Comparison of ENCODE assay signal across 8 cellular contexts in the genomic region with DNA sequence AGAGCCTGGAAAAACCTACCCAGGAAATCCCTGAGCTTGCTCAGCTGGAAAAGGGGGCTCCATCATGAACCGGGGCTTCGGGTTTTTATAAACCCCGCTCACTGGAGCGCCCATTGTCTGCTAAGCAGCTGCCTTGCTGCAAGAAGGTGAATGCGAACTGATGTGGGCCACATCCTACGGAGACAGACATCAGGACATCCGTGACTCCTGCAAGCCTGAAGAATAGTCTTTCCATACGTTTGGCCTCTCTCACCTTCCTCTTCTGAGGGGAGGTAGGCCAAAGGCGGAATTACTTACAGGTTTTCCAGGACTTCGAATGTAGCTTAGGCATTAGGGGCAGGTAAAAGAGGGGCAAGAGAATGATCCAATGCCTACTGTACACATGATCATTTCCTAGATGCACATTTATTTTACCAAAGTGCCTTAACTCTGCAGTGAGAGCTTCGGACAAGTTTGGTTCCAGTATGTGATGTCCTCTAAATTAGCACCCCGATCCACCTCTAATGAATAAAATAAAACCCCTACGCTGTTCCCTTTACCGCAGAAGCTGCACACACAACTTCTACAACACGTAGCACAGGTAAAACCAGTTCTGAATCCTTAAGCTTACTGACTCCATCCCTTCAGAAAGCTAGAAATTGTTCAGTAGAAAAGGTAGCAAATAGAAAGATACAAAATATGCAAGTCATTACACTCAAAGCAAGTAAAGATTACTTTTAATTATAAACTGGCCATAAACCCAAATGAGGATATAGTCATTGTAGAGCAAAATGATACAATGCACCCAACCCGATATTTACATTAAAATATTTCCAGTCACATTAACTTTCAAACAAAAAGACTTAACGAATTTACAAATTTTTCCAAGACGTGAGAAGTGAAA. TPM values are rescaled to one million over a fixed set of nuclear protein-coding genes. Genes with fewer than 3 reads are reported as not detected.
A peak's percentile ranks its signal among the peaks of the same experiment; 100 is the strongest.
DNase-seq lines count a peak whose midpoint lies in the region; ATAC-seq and TF ChIP-seq lines count a peak whose summit lies in the region.

No MANE protein-coding gene starts in this region.

- TF ChIP-seq CTCF in HCT116 (IDR thresholded peaks at IDR 0.05 in 2 of 3, conservative IDR thresholded peaks at IDR 0.05 in 1 of 3; ENCODE audit: borderline replicate concordance in 1 of 3, insufficient read depth in 1 of 3, low read depth in 2 of 3, low read length in 2 of 3) (no peak), RWPE2 (IDR thresholded peaks at IDR 0.05; ENCODE audit: poor library complexity, severe bottlenecking) (no peak), fibroblast of lung (conservative IDR thresholded peaks at IDR 0.05 in 1 of 2, IDR thresholded peaks at IDR 0.05 in 1 of 2; ENCODE audit: low read depth in 1 of 2, low read length in 2 of 2) (no peak)

- H3K27me3 ChIP-seq in HCT116 (ENCODE audit: insufficient read depth, low read length) (no peaks in the 10 kb centered on the region; the same call in 1 of the 2 replicates), RWPE2 (ENCODE audit: insufficient read depth, poor library complexity, severe bottlenecking) (no peaks in the 10 kb centered on the region), fibroblast of lung (ENCODE audit: control insufficient read depth, insufficient read depth, low read length) (no peaks in the 10 kb centered on the region), rectal smooth muscle tissue (ENCODE audit: control insufficient read depth, insufficient read depth, low read length) (no peaks in the 10 kb centered on the region)

- H3K9me3 ChIP-seq in HCT116 (ENCODE audit: control insufficient read depth in 1 of 2, insufficient read depth in 1 of 2, low read depth in 1 of 2, low read length in 2 of 2) (no peaks in the 10 kb centered on the region), RWPE2 (ENCODE audit: severe bottlenecking) (no peaks in the 10 kb centered on the region), fibroblast of lung (ENCODE audit: control insufficient read depth, insufficient read depth, low read depth, low read length) (no peaks in the 10 kb centered on the region)

- H2AFZ ChIP-seq in HCT116 (ENCODE audit: low read depth, low read length, poor library complexity, severe bottlenecking) (peak overlapping the region; percentile 81), fibroblast of lung (ENCODE audit: low read length) (peak overlapping the region; percentile 37)

- no peak for TF ChIP-seq POLR2A in HCT116 (IDR thresholded peaks at IDR 0.05; ENCODE audit: borderline replicate concordance, extremely low read depth, insufficient read depth, insufficient read length)

- CTCF ChIA-PET in HCT116 (lab: Charles Lee): interaction anchor here (0.6 to 5.6 kb wide), 11 partner anchors 26 to 197 kb away, joined by 3 to 95 read pairs (median 4); a partner anchor contains a TSS

- peaks cover 11 to 21% of the 10 kb centered on the region in 2 experiments for H3K4me1 ChIP-seq in HCT116 (ENCODE audit: control insufficient read depth in 1 of 2, insufficient read depth in 2 of 2, low read length in 2 of 2)
- H3K4me1 ChIP-seq in RWPE2 (ENCODE audit: insufficient read depth, poor library complexity, severe bottlenecking): peaks cover 6% of the 10 kb centered on the region
- H3K4me1 ChIP-seq in fibroblast of lung (ENCODE audit: control insufficient read depth, extremely low read depth, insufficient read depth, low read length): peaks cover 6% of the 10 kb centered on the region
- peaks cover 13% of the 10 kb centered on the region for H3K4me1 ChIP-seq in rectal smooth muscle tissue (ENCODE audit: control insufficient read depth, insufficient read depth, low read length)

- H4K20me1 ChIP-seq in HCT116 (ENCODE audit: insufficient read depth) (no peaks in the 10 kb centered on the region), fibroblast of lung (ENCODE audit: control insufficient read depth, extremely low read depth, insufficient read depth, low read length) (no peaks in the 10 kb centered on the region)

- POLR2A ChIA-PET in HCT116 (lab: Charles Lee): interaction anchor here (1.2 to 1.8 kb wide), 2 partner anchors 28 to 121 kb away, joined by 3 to 4 read pairs; a partner anchor contains a TSS

- BruUV-seq in HCT116 (replicated peaks; lab: Mats Ljungman, UMichigan): no TSS peak

- H3K9me2 ChIP-seq in HCT116 (ENCODE audit: insufficient read depth): no peaks in the 10 kb centered on the region

- H3K4me3 ChIP-seq in HCT116 (replicated peaks in 1 of 2; ENCODE audit: low read depth in 1 of 2, low read length in 2 of 2) (peak overlapping the region; percentile 45 to 62), RWPE2 (ENCODE audit: severe bottlenecking) (peak overlapping the region; percentile 95), fibroblast of lung (replicated peaks in 1 of 4; ENCODE audit: control extremely low read depth in 1 of 4, insufficient read depth in 1 of 4, low read depth in 3 of 4, low read length in 4 of 4) (peak overlapping the region; percentile 55 to 67 (median 61)), rectal smooth muscle tissue (ENCODE audit: low read length) (peak overlapping the region; percentile 69)

- H3K27ac ChIP-seq in HCT116 (ENCODE audit: low read depth, low read length): no peak overlapping the region
- no peak overlapping the region for H3K27ac ChIP-seq in RWPE2 (ENCODE audit: poor library complexity, severe bottlenecking)
- no peak overlapping the region for H3K27ac ChIP-seq in fibroblast of lung (ENCODE audit: insufficient read depth, low read length)
- H3K27ac ChIP-seq in rectal smooth muscle tissue (ENCODE audit: low read depth, low read length): peak overlapping the region; percentile 60

- peak overlapping the region; percentile 95 for H3K4me2 ChIP-seq in HCT116 (ENCODE audit: low read length)
- peak overlapping the region; percentile 74 for H3K4me2 ChIP-seq in fibroblast of lung (ENCODE audit: extremely low read depth, insufficient read depth, low read length)

- H3K79me2 ChIP-seq in HCT116 (ENCODE audit: insufficient read depth, low read length): no peaks in the 10 kb centered on the region
- H3K79me2 ChIP-seq in fibroblast of lung (ENCODE audit: control insufficient read depth, insufficient read depth, low read length): peaks cover 2% of the 10 kb centered on the region

- H3K36me3 ChIP-seq in HCT116 (ENCODE audit: control insufficient read depth in 1 of 2, insufficient read depth in 2 of 2, low read length in 2 of 2): peaks cover 13 to 15% of the 10 kb centered on the region in 2 experiments; a peak in 3 of 4 replicates
- peaks cover 25% of the 10 kb centered on the region for H3K36me3 ChIP-seq in RWPE2 (ENCODE audit: low read depth)
- H3K36me3 ChIP-seq in fibroblast of lung (ENCODE audit: control insufficient read depth, insufficient read depth, low read length): no peaks in the 10 kb centered on the region
- no peaks in the 10 kb centered on the region for H3K36me3 ChIP-seq in rectal smooth muscle tissue (ENCODE audit: control insufficient read depth, insufficient read depth, low read length)

- no peak for TF ChIP-seq RAD21 in HCT116 (IDR thresholded peaks at IDR 0.05; ENCODE audit: low read depth)

- intact Hi-C loops in HCT116 (cut with micrococcal nuclease): loop anchor here (2.0 to 5.0 kb wide), 5 partner anchors 122 to 1616 kb away; no protein-coding TSS in a partner anchor

- DNase-seq in HCT116 (ENCODE audit: low read depth, low spot score) (no peak), RWPE2 (ENCODE audit: low spot score) (no peak), fibroblast of lung (ENCODE audit: low read depth in 2 of 2) (no peak), NAMALWA (ENCODE audit: low spot score) (no peak)
- DNase-seq in stimulated activated CD4-positive, alpha-beta T cell treated with anti-CD3 and anti-CD28 coated beads, Interleukin-15, amount 100 ng/mL, for 24 hours: no peak

- peak overlapping the region; percentile 40 for H3K9ac ChIP-seq in HCT116 (ENCODE audit: low read length)
- peak overlapping the region; percentile 45 for H3K9ac ChIP-seq in fibroblast of lung (ENCODE audit: insufficient read depth, low read length)
- peak overlapping the region; percentile 14 for H3K9ac ChIP-seq in rectal smooth muscle tissue (ENCODE audit: low read length)

- RAD21 ChIA-PET in HCT116 (lab: Charles Lee; ENCODE audit: low non-redundant PET in 1 of 2, low total read pairs in 2 of 2, uncharacterized antibody in 2 of 2, unreplicated experiment in 2 of 2): interaction anchor here (0.5 to 1.0 kb wide), 5 partner anchors 10 to 121 kb away, joined by 3 to 5 read pairs (median 4); a partner anchor contains a TSS

- ATAC-seq in HCT116 (no peak), RWPE2 (ENCODE audit: low read depth) (peak; percentile 5; the same call in 2 of the 3 replicates), HG02870 (IDR thresholded peaks at IDR 0.05; ENCODE audit: unreplicated experiment) (no peak), HG03135 (IDR thresholded peaks at IDR 0.05; ENCODE audit: unreplicated experiment) (no peak)

TF ChIP-seq in HCT116, 20 proteins besides CTCF, POLR2A, EP300 and RAD21:
- no peak for TF ChIP-seq FOSL1 (IDR thresholded peaks at IDR 0.05; ENCODE audit: low read depth)
- TF ChIP-seq JUND (IDR thresholded peaks at IDR 0.05): no peak
- no peak for TF ChIP-seq YY1 (IDR thresholded peaks at IDR 0.05; ENCODE audit: extremely low read depth, insufficient replicate concordance, low read depth, low read length)
- TF ChIP-seq, protein P1, sequence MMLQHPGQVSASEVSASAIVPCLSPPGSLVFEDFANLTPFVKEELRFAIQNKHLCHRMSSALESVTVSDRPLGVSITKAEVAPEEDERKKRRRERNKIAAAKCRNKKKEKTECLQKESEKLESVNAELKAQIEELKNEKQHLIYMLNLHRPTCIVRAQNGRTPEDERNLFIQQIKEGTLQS (IDR thresholded peaks at IDR 0.05): no peak
- TF ChIP-seq ZNF274 (IDR thresholded peaks at IDR 0.05; ENCODE audit: low read depth, low read length): no peak
- TF ChIP-seq SRF (IDR thresholded peaks at IDR 0.05; ENCODE audit: low read depth): no peak
- TF ChIP-seq ZFX (IDR thresholded peaks at IDR 0.05): no peak

RNA-seq across cellular contexts. Expression of a gene that starts 0.9 kb away (rescaled TPM):
- total RNA-seq in HCT116 (2021; ENCODE audit: unreplicated experiment) (20.2 TPM), fibroblast of lung (12.8 and 37.5 TPM in 2 replicates)
- polyA plus RNA-seq in HCT116 (2012): 6.7 and 8.5 TPM in 2 replicates
- 17.0 and 27.5 TPM in 2 replicates for polyA plus RNA-seq in fibroblast of lung
- 13.4 and 28.2 TPM in 2 replicates for polyA plus RNA-seq in fibroblast of lung (2012)
- 54.4 and 178 TPM in 2 replicates for polyA minus RNA-seq in fibroblast of lung (ENCODE audit: low replicate concordance)

RNA-seq across cellular contexts. Expression of a gene that starts 27.7 kb away (rescaled TPM):
- total RNA-seq in HCT116 (2021; ENCODE audit: unreplicated experiment) (169 TPM), fibroblast of lung (39.0 and 41.0 TPM in 2 replicates)
- polyA plus RNA-seq in HCT116 (2012): 74.0 and 100 TPM in 2 replicates
- 142 and 145 TPM in 2 replicates for polyA plus RNA-seq in fibroblast of lung
- polyA plus RNA-seq in fibroblast of lung (2012): 98.3 and 113 TPM in 2 replicates
- 17.0 and 33.7 TPM in 2 replicates for polyA minus RNA-seq in fibroblast of lung (ENCODE audit: low replicate concordance)
